8 cellular contexts compared by ENCODE assay signal in the genomic region with DNA sequence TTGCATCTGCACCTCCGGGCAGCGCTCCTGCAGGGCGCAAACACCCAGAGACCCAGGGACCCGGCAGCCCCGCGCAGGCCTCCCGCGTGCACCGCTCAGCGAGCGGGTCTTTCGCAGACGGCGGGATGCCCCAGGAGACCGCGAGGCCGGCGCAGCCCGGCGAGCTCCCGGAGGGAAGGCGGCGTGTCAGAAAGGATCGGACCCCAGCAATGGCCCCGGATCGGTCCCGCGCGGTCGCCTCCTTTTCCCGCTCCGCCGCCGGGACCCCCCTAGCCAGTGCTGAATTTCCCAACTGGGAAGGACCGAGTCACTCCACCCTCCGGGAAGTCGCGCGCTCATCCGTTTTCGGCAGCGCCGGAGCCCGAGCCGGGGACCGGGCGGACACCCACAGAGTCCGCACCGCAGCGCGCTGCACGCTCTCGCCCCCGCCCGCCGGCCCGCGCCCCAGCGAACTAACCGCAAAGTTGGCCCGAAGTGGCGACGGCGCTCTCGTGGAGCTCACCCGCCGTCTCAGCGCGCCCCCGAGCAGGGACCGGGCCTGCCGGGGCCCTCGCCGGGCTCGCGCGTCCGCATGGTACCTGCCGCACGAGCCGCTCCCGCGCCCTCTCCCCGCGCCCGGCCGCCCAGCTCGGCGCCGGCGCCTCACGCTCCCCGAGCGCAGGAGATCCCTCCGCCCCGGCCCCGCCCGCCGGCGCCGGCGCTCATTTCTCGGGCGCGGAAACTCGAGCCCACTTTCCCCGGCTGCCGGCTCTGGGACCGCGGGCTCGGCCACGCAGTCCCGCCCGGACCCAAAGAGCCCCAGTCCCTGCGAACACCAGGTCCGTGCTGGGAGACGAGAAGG. TPM values are rescaled to one million over a fixed set of nuclear protein-coding genes. Genes with fewer than 3 reads are reported as not detected.
DNase-seq lines count a peak whose midpoint lies in the region; ATAC-seq and TF ChIP-seq lines count a peak whose summit lies in the region.

A gene with protein sequence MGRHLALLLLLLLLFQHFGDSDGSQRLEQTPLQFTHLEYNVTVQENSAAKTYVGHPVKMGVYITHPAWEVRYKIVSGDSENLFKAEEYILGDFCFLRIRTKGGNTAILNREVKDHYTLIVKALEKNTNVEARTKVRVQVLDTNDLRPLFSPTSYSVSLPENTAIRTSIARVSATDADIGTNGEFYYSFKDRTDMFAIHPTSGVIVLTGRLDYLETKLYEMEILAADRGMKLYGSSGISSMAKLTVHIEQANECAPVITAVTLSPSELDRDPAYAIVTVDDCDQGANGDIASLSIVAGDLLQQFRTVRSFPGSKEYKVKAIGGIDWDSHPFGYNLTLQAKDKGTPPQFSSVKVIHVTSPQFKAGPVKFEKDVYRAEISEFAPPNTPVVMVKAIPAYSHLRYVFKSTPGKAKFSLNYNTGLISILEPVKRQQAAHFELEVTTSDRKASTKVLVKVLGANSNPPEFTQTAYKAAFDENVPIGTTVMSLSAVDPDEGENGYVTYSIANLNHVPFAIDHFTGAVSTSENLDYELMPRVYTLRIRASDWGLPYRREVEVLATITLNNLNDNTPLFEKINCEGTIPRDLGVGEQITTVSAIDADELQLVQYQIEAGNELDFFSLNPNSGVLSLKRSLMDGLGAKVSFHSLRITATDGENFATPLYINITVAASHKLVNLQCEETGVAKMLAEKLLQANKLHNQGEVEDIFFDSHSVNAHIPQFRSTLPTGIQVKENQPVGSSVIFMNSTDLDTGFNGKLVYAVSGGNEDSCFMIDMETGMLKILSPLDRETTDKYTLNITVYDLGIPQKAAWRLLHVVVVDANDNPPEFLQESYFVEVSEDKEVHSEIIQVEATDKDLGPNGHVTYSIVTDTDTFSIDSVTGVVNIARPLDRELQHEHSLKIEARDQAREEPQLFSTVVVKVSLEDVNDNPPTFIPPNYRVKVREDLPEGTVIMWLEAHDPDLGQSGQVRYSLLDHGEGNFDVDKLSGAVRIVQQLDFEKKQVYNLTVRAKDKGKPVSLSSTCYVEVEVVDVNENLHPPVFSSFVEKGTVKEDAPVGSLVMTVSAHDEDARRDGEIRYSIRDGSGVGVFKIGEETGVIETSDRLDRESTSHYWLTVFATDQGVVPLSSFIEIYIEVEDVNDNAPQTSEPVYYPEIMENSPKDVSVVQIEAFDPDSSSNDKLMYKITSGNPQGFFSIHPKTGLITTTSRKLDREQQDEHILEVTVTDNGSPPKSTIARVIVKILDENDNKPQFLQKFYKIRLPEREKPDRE (N-terminal part only) (minus strand): TSS at position 650 of the 841 bp plus-strand sequence. CDS start 14,029 bp downstream, outside the sequence.

- peak; percentile 54 for ATAC-seq in left colon
- ATAC-seq in stimulated activated naive CD8-positive, alpha-beta T cell treated with anti-CD3 and anti-CD28 coated beads, Interleukin-15, amount 100 ng/mL, for 72 hours = no peak
- no peak for ATAC-seq in GM19395 (IDR thresholded peaks at IDR 0.05; ENCODE audit: unreplicated experiment)
- ATAC-seq in GM18907 (IDR thresholded peaks at IDR 0.05; ENCODE audit: unreplicated experiment) = no peak

- DNase-seq in activated CD4-positive, alpha-beta T cell treated with anti-CD3 and anti-CD28 coated beads, Interleukin-2, amount 10 ng/mL, durations not matched to agents 24 days and 14 days = peak; percentile 57
- DNase-seq in activated CD4-positive, alpha-beta T cell treated with anti-CD3 and anti-CD28 coated beads, Interleukin-2, amount 50 U/mL, for 4 hours = no peak
- peak; percentile 53 for DNase-seq in NCI-H774 (lab: John Stamatoyannopoulos, UW)
- DNase-seq in coronary artery (ENCODE audit: low spot score) = peak; percentile 80
- peak; percentile 65 to 76 for DNase-seq in left colon
- peak in 1 of 2 donors; percentile 9 for DNase-seq in stimulated activated naive CD8-positive, alpha-beta T cell treated with anti-CD3 and anti-CD28 coated beads, Interleukin-15, amount 100 ng/mL, for 72 hours

- peaks cover 9% of the 10 kb centered on the region for H3K4me1 Mint-ChIP-seq in activated CD4-positive, alpha-beta T cell treated with anti-CD3 and anti-CD28 coated beads, Interleukin-2, amount 10 ng/mL, durations not matched to agents 24 days and 14 days
- peaks cover 11% of the 10 kb centered on the region for H3K4me1 Mint-ChIP-seq in stimulated activated naive CD8-positive, alpha-beta T cell treated with anti-CD3 and anti-CD28 coated beads, Interleukin-15, amount 100 ng/mL, for 72 hours

- peaks cover 44% of the 10 kb centered on the region for H3K27me3 Mint-ChIP-seq in activated CD4-positive, alpha-beta T cell treated with anti-CD3 and anti-CD28 coated beads, Interleukin-2, amount 10 ng/mL, durations not matched to agents 24 days and 14 days
- H3K27me3 Mint-ChIP-seq in stimulated activated naive CD8-positive, alpha-beta T cell treated with anti-CD3 and anti-CD28 coated beads, Interleukin-15, amount 100 ng/mL, for 72 hours = peaks cover 67% of the 10 kb centered on the region

- intact Hi-C loops in activated CD4-positive, alpha-beta T cell treated with anti-CD3 and anti-CD28 coated beads, Interleukin-2, amount 10 ng/mL, durations not matched to agents 24 days and 14 days (cut with micrococcal nuclease) = loop anchor here (10.0 kb wide), 1 partner anchor 1709 kb away; a partner anchor contains a TSS
- intact Hi-C loops in left colon (cut with DNase I, micrococcal nuclease) = loop anchor here in 1 of 2 donors (5.0 kb wide), 1 partner anchor 56 kb away; no protein-coding TSS in a partner anchor

- peak within 1 kb of the TSS; percentile 29 for H3K27ac Mint-ChIP-seq in activated CD4-positive, alpha-beta T cell treated with anti-CD3 and anti-CD28 coated beads, Interleukin-2, amount 10 ng/mL, durations not matched to agents 24 days and 14 days
- no peak within 1 kb of the TSS for H3K27ac Mint-ChIP-seq in stimulated activated naive CD8-positive, alpha-beta T cell treated with anti-CD3 and anti-CD28 coated beads, Interleukin-15, amount 100 ng/mL, for 72 hours

- H3K4me3 ChIP-seq in coronary artery = peak within 1 kb of the TSS; percentile 97

- no peak for TF ChIP-seq CTCF in coronary artery (IDR thresholded peaks at IDR 0.05)

- H3K27ac ChIP-seq in coronary artery = peak within 1 kb of the TSS; percentile 91 to 93

- peak within 1 kb of the TSS; percentile 44 for H3K4me3 Mint-ChIP-seq in activated CD4-positive, alpha-beta T cell treated with anti-CD3 and anti-CD28 coated beads, Interleukin-2, amount 10 ng/mL, durations not matched to agents 24 days and 14 days
- peak within 1 kb of the TSS; percentile 58 to 75 for H3K4me3 Mint-ChIP-seq in stimulated activated naive CD8-positive, alpha-beta T cell treated with anti-CD3 and anti-CD28 coated beads, Interleukin-15, amount 100 ng/mL, for 72 hours

- H3K36me3 Mint-ChIP-seq in activated CD4-positive, alpha-beta T cell treated with anti-CD3 and anti-CD28 coated beads, Interleukin-2, amount 10 ng/mL, durations not matched to agents 24 days and 14 days (ENCODE audit: low read depth) = peaks cover 6% of the 10 kb centered on the region

- no peaks in the 10 kb centered on the region for H3K9me3 Mint-ChIP-seq in activated CD4-positive, alpha-beta T cell treated with anti-CD3 and anti-CD28 coated beads, Interleukin-2, amount 10 ng/mL, durations not matched to agents 24 days and 14 days
- H3K9me3 Mint-ChIP-seq in stimulated activated naive CD8-positive, alpha-beta T cell treated with anti-CD3 and anti-CD28 coated beads, Interleukin-15, amount 100 ng/mL, for 72 hours = no peaks in the 10 kb centered on the region

RNA-seq across cellular contexts. Expression of the gene that starts here (rescaled TPM):
- total RNA-seq in activated CD4-positive, alpha-beta T cell treated with anti-CD3 and anti-CD28 coated beads, Interleukin-2, amount 10 ng/mL, durations not matched to agents 24 days and 14 days = 0.07 and 0.28 TPM in 2 replicates
- 100 to 1,000 TPM; 291 to 299 TPM for total RNA-seq in left colon

Comparison
In these comparisons a context has a peak if more than half of its experiments do, and no peak if none do; other contexts are left out.
1. RNA of the gene that starts here (total RNA-seq): 291 to 299 TPM in left colon; 0.07 to 0.28 TPM in activated CD4-positive, alpha-beta T cell treated with anti-CD3 and anti-CD28 coated beads, Interleukin-2, amount 10 ng/mL, durations not matched to agents 24 days and 14 days; every median in the first group is over 100 times any median in the second.
2. Peak in DNase-seq in activated CD4-positive, alpha-beta T cell treated with anti-CD3 and anti-CD28 coated beads, Interleukin-2, amount 10 ng/mL, durations not matched to agents 24 days and 14 days; RNA of the gene not detected or under 1 TPM.
3. DNase-seq: peak in NCI-H774 (single experiment), coronary artery (single experiment) and left colon (2 of 2); none in activated CD4-positive, alpha-beta T cell treated with anti-CD3 and anti-CD28 coated beads, Interleukin-2, amount 50 U/mL, for 4 hours (0 of 2).